22 cellular contexts compared by ENCODE assay signal in the genomic region with DNA sequence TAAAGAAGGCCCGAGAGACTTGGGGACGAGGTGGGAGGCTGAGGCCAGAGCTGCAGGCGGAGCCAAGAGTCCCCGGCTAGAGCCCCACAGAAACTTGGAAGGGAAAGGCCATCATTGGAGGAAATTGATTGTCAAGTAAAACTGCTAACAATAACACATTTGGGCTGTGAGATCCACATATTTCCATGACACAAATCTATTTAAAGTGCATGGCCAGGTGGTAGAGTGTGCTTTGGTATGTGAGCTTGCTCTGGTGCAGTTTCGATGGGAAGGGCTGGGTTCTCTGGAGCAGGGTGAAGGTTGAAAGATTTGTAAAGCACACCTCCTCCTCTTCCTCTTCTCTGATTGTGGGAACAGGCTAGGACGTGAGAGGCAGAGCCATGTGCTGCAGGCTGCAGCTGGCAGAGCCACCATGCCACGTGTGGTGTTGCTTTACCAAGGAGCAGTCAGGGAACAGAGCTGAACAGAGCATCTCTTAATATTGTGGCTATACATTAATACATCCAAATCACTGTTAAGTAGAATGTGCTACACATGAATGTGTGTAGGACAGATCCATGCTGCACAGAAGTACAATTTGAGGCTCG. TPM values are rescaled to one million over a fixed set of nuclear protein-coding genes. Genes with fewer than 3 reads are reported as not detected.
A peak's percentile ranks its signal among the peaks of the same experiment; 100 is the strongest.
DNase-seq lines count a peak whose midpoint lies in the region; ATAC-seq and TF ChIP-seq lines count a peak whose summit lies in the region.
"Had no signal": no experiment of that assay in that cellular context is flagged by ENCODE, and none has a peak within 500 bp of the region (broad histone marks: within the 10 kb centered on the region; RNA-seq: fewer than 3 reads in every experiment).

No MANE protein-coding gene starts in this region.

- H3K27me3 ChIP-seq in AG04450 (ENCODE audit: control insufficient read depth, insufficient read depth, low read length) (no peaks in the 10 kb centered on the region), SJSA1 (replicated peaks) (no peaks in the 10 kb centered on the region), foreskin keratinocyte (no peaks in the 10 kb centered on the region), PC-3 (ENCODE audit: low read length) (no peaks in the 10 kb centered on the region)
- H3K27me3 ChIP-seq: BE2C had no signal

- H4K20me1 ChIP-seq in PC-3 (ENCODE audit: low read length), result no peaks in the 10 kb centered on the region

- TF ChIP-seq CTCF in AG04450 (IDR thresholded peaks at IDR 0.05; ENCODE audit: low read depth, low read length) (no peak), foreskin keratinocyte (conservative IDR thresholded peaks at IDR 0.05) (no peak), osteocyte (IDR thresholded peaks at IDR 0.05) (no peak), PC-3 (conservative IDR thresholded peaks at IDR 0.05; ENCODE audit: low read depth, low read length) (no peak)

- H3K27ac Mint-ChIP-seq in osteocyte (ENCODE audit: unreplicated experiment), result peak overlapping the region; percentile 93
- no peak overlapping the region for H3K27ac Mint-ChIP-seq in activated T-helper 17 cell treated with anti-CD3 and anti-CD28 coated beads, Interleukin-2, amount 50 U/mL, for 72 hours
- H3K27ac Mint-ChIP-seq: activated B cell treated with CpG ODN at 0.5 μM for 24 hours, immature natural killer cell had no signal

- peaks cover 4% of the 10 kb centered on the region for H3F3A ChIP-seq in PC-3 (ENCODE audit: low read length, unreplicated experiment)

- DNase-seq in AG04450 (ENCODE audit: low read depth, low spot score) (no peak), SJSA1 (ENCODE audit: low read depth in 1 of 2, low spot score in 2 of 2) (peak in 1 of 2 experiments; percentile 24), foreskin keratinocyte (no peak), osteocyte (ENCODE audit: extremely low spot score, unreplicated experiment) (no peak), PC-3 (no peak), cardiac septum (ENCODE audit: low spot score) (no peak)
- DNase-seq: activated B cell treated with CpG ODN at 0.5 μM for 24 hours; BE2C; DMS53; effector CD8-positive, alpha-beta T cell; GF-D8; immature natural killer cell; left ventricle myocardium superior; NCI-H1048; NCI-H187 treated with DMSO at 0.1 percent for 48 hours; NCI-H526 treated with DMSO at 0.1 percent for 48 hours; stimulated activated CD4-positive, alpha-beta T cell treated with anti-CD3 and anti-CD28 coated beads, Interleukin-1b, Interleukin-23, amount 100 ng/mL, for 48 hours had no signal

- H3K27ac ChIP-seq in AG04450 (ENCODE audit: low read depth, low read length) (peak overlapping the region; percentile 89), SJSA1 (peak overlapping the region; percentile 50; the same call in 1 of the 2 replicates), foreskin keratinocyte (peak overlapping the region; percentile 18), PC-3 (ENCODE audit: low read length) (no peak overlapping the region)
- H3K27ac ChIP-seq: A549, psoas muscle had no signal

- H3K4me1 ChIP-seq in SJSA1 (replicated peaks), result peaks cover 43% of the 10 kb centered on the region
- peaks cover 28% of the 10 kb centered on the region for H3K4me1 ChIP-seq in foreskin keratinocyte
- H3K4me1 ChIP-seq in PC-3 (ENCODE audit: insufficient read depth, low read length), result peaks cover 39% of the 10 kb centered on the region
- H3K4me1 ChIP-seq: BE2C, psoas muscle had no signal

- ATAC-seq in foreskin keratinocyte, result no peak
- ATAC-seq in activated T-helper 17 cell treated with anti-CD3 and anti-CD28 coated beads, Interleukin-2, amount 50 U/mL, for 72 hours (replicated peaks), result no peak
- ATAC-seq in HG03571 (IDR thresholded peaks at IDR 0.05; ENCODE audit: unreplicated experiment), result no peak
- ATAC-seq in PC-3, result no peak
- ATAC-seq: A549 had no signal

- CTCF ChIA-PET in AG04450 (lab: Charles Lee), result interaction anchor here (0.8 to 1.2 kb wide), 3 partner anchors 10 to 154 kb away, joined by 3 read pairs; no protein-coding TSS in a partner anchor
- CTCF ChIA-PET in PC-3 (lab: Charles Lee), result no interaction called here

- H3K36me3 Mint-ChIP-seq in osteocyte (ENCODE audit: unreplicated experiment), result peaks cover 51% of the 10 kb centered on the region
- no peaks in the 10 kb centered on the region for H3K36me3 Mint-ChIP-seq in activated T-helper 17 cell treated with anti-CD3 and anti-CD28 coated beads, Interleukin-2, amount 50 U/mL, for 72 hours (ENCODE audit: low read depth)

- POLR2A ChIA-PET in AG04450 (lab: Yijun Ruan, JAX) (interaction anchor here (1.1 kb wide), 1 partner anchor 17 kb away, joined by 3 read pairs; no protein-coding TSS in a partner anchor), PC-3 (lab: Charles Lee; ENCODE audit: unreplicated experiment) (interaction anchor here (0.5 kb wide), 1 partner anchor 194 kb away, joined by 5 read pairs; the partner anchor contains the start of gene TIGD4)

- H3K4me3 ChIP-seq in AG04450 (ENCODE audit: low read depth, low read length) (no peak overlapping the region), SJSA1 (no peak overlapping the region), PC-3 (ENCODE audit: low read length) (no peak overlapping the region)
- H3K4me3 ChIP-seq: A549, psoas muscle had no signal

- no peak overlapping the region for H3K9ac ChIP-seq in PC-3 (ENCODE audit: low read length)

- H3K9me3 ChIP-seq in AG04450 (ENCODE audit: control insufficient read depth, insufficient read depth, low read length), result no peaks in the 10 kb centered on the region; the same call in 1 of the 2 replicates
- no peaks in the 10 kb centered on the region for H3K9me3 ChIP-seq in SJSA1 (replicated peaks)
- no peaks in the 10 kb centered on the region for H3K9me3 ChIP-seq in PC-3 (ENCODE audit: low read length)
- H3K9me3 ChIP-seq: A549, BE2C, psoas muscle had no signal

- BruUV-seq in PC-3 (replicated peaks; lab: Mats Ljungman, UMichigan), result no TSS peak

- H3K4me1 Mint-ChIP-seq in osteocyte (ENCODE audit: unreplicated experiment), result peaks cover 52% of the 10 kb centered on the region
- no peaks in the 10 kb centered on the region for H3K4me1 Mint-ChIP-seq in activated T-helper 17 cell treated with anti-CD3 and anti-CD28 coated beads, Interleukin-2, amount 50 U/mL, for 72 hours
- H3K4me1 Mint-ChIP-seq: activated B cell treated with CpG ODN at 0.5 μM for 24 hours, immature natural killer cell, neural crest cell had no signal

- no peaks in the 10 kb centered on the region for H3K36me3 ChIP-seq in SJSA1
- no peaks in the 10 kb centered on the region for H3K36me3 ChIP-seq in PC-3 (ENCODE audit: low read depth, low read length)
- H3K36me3 ChIP-seq: BE2C had no signal

- H3K9me3 Mint-ChIP-seq in osteocyte (ENCODE audit: unreplicated experiment), result no peaks in the 10 kb centered on the region
- H3K9me3 Mint-ChIP-seq in activated T-helper 17 cell treated with anti-CD3 and anti-CD28 coated beads, Interleukin-2, amount 50 U/mL, for 72 hours, result no peaks in the 10 kb centered on the region
- H3K9me3 Mint-ChIP-seq: activated B cell treated with CpG ODN at 0.5 μM for 24 hours, immature natural killer cell, neural crest cell had no signal

- no peaks in the 10 kb centered on the region for H3K9me2 ChIP-seq in PC-3 (replicated peaks; ENCODE audit: low read length)

- H3K4me3 Mint-ChIP-seq in osteocyte (ENCODE audit: unreplicated experiment), result no peak overlapping the region
- no peak overlapping the region for H3K4me3 Mint-ChIP-seq in activated T-helper 17 cell treated with anti-CD3 and anti-CD28 coated beads, Interleukin-2, amount 50 U/mL, for 72 hours
- H3K4me3 Mint-ChIP-seq: activated B cell treated with CpG ODN at 0.5 μM for 24 hours, immature natural killer cell had no signal

- intact Hi-C loops in PC-3 (cut with micrococcal nuclease), result no loop called here
- intact Hi-C loops in cardiac septum (cut with DNase I), result no loop called here

- no peaks in the 10 kb centered on the region for H3K27me3 Mint-ChIP-seq in osteocyte (ENCODE audit: unreplicated experiment)
- H3K27me3 Mint-ChIP-seq in activated T-helper 17 cell treated with anti-CD3 and anti-CD28 coated beads, Interleukin-2, amount 50 U/mL, for 72 hours, result peaks cover 4% of the 10 kb centered on the region

- no peak overlapping the region for H3K4me2 ChIP-seq in PC-3 (ENCODE audit: low read length)
- H3K4me2 ChIP-seq: A549 had no signal

- H2AFZ ChIP-seq in PC-3 (ENCODE audit: low read length), result no peak overlapping the region

- H3K79me2 ChIP-seq in PC-3 (ENCODE audit: low read length), result no peaks in the 10 kb centered on the region

RNA-seq across cellular contexts. Expression of gene FHDC1, which starts 37.6 kb away (rescaled TPM):
- 0.10 and 0.12 TPM in 2 replicates for polyA plus RNA-seq in AG04450 (2011; rRNA removed)
- polyA minus RNA-seq in AG04450 (2011; rRNA and poly(A)+ RNA removed), result 0.13 and 0.14 TPM in 2 replicates
- 0.03 TPM in 1 of 2 replicates, not detected in the other for total RNA-seq in SJSA1 (2014; rRNA removed; shearing (Covaris generic))
- 2.3 and 4.4 TPM in 2 replicates for total RNA-seq in foreskin keratinocyte
- polyA plus RNA-seq in foreskin keratinocyte, result 0.68 and 1.8 TPM in 2 replicates
- 22.1 and 22.3 TPM in 2 replicates for total RNA-seq in osteocyte
- total RNA-seq in activated T-helper 17 cell treated with anti-CD3 and anti-CD28 coated beads, Interleukin-2, amount 50 U/mL, for 72 hours, result under 1 TPM; 0.32 to 0.48 TPM
- 0.95 and 2.2 TPM in 2 replicates for total RNA-seq in PC-3 (2014; rRNA removed)
- total RNA-seq in cardiac septum, result 0.22 TPM
- polyA plus RNA-seq: immature natural killer cell had no signal
